1 cellular context compared by ENCODE assay signal in the genomic region with DNA sequence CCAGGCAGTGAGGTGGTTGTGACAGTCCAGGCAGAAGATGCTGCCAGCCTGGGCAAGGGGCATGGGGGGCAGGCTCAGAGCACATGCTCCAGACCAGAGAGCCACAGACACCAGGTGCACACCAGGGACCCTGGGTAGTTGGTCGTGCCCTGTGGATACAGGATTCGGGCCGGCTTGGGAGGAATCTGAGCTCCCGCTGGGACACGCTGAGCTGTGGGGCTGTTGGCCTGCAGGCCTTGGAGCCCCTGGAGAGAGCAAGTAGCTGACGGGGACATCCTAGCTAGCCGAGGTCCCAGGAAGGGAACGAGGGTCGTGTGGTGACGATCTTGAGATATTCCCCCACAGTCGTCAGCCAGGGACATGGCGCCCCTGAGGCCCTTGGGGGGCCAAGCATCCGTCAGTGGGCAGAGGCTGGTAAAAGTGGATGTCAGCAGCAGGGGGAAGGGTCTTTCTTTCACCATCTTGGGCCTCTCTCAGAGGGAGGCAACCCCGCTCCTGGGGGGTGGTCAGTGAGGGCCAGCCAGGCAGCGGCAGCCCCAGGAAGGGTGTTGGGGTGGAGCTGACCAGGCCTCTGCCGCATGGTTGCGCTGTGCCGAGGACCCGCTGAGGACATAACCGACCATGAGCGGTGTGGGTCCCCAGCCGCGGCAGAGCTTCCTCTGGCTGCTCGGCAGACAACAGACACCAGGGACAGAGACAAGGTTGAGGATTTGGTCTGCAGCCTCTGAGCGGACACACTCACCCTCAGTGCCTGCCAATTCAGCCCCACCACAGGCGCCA.
TF ChIP-seq lines count a peak whose summit lies in the region.

No MANE protein-coding gene starts in this region.

TF ChIP-seq in HepG2, 621 proteins besides CTCF, POLR2A, EP300 and RAD21:
- no peak for TF ChIP-seq MIER3 (CRISPR knock-in tag; IDR thresholded peaks at IDR 0.05; ENCODE audit: borderline replicate concordance)
- TF ChIP-seq, protein P1, sequence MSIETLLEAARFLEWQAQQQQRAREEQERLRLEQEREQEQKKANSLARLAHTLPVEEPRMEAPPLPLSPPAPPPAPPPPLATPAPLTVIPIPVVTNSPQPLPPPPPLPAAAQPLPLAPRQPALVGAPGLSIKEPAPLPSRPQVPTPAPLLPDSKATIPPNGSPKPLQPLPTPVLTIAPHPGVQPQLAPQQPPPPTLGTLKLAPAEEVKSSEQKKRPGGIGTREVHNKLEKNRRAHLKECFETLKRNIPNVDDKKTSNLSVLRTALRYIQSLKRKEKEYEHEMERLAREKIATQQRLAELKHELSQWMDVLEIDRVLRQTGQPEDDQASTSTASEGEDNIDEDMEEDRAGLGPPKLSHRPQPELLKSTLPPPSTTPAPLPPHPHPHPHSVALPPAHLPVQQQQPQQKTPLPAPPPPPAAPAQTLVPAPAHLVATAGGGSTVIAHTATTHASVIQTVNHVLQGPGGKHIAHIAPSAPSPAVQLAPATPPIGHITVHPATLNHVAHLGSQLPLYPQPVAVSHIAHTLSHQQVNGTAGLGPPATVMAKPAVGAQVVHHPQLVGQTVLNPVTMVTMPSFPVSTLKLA (IDR thresholded peaks at IDR 0.05), result peak; percentile 48; the same call in 1 of the 2 replicates
